19 cellular contexts compared by ENCODE assay signal in genomic region chr7:106289848-106290247, GRCh38. TPM values are rescaled to one million over a fixed set of nuclear protein-coding genes. Genes with fewer than 3 reads are reported as not detected.
DNase-seq lines count a peak whose midpoint lies in the region; ATAC-seq and TF ChIP-seq lines count a peak whose summit lies in the region.
"Had no signal": no experiment of that assay in that cellular context is flagged by ENCODE, and none has a peak within 500 bp of the region (broad histone marks: within the 10 kb centered on the region; RNA-seq: fewer than 3 reads in every experiment).

No MANE protein-coding gene starts in this region.

- DNase-seq in CD1c-positive myeloid dendritic cell (ENCODE audit: extremely low spot score): peak; percentile 69
- peak; percentile 37 for DNase-seq in PC-3
- DNase-seq in esophagus squamous epithelium (lab: John Stamatoyannopoulos, UW): no peak
- no peak for DNase-seq in activated naive CD4-positive, alpha-beta T cell treated with anti-CD3 and anti-CD28 coated beads, Interleukin-2, amount 50 U/mL, for 72 hours (ENCODE audit: low spot score in 2 of 2)
- no peak for DNase-seq in germinal center (ENCODE audit: low spot score)
- DNase-seq in body of pancreas: no peak
- no peak for DNase-seq in NCI-H1105 (lab: John Stamatoyannopoulos, UW)
- DNase-seq: activated gamma-delta T cell treated with Interleukin-2 at 50 U/mL for 16 hours; amniotic stem cell; CD4-positive, CD25-positive, alpha-beta regulatory T cell; effector CD4-positive, alpha-beta T cell; GF-D8; heart right ventricle; lower lobe of right lung; MG63; retina; Right ventricle myocardium superior had no signal

- no peak overlapping the region for H3K4me2 ChIP-seq in PC-3 (ENCODE audit: low read length)

- H3F3A ChIP-seq in PC-3 (ENCODE audit: low read length, unreplicated experiment): no peaks in the 10 kb centered on the region

- H3K4me1 ChIP-seq in PC-3 (ENCODE audit: insufficient read depth, low read length) (peaks cover 8% of the 10 kb centered on the region), esophagus squamous epithelium (peaks cover 0 to 31% (median 0%) of the 10 kb centered on the region in 3 donors), neutrophil (ENCODE audit: control insufficient read depth in 1 of 2, insufficient read depth in 1 of 2, low read depth in 1 of 2, low read length in 1 of 2) (peaks cover 30 to 42% of the 10 kb centered on the region in 2 experiments), body of pancreas (peaks cover 22% of the 10 kb centered on the region)

- BruUV-seq in PC-3 (replicated peaks; lab: Mats Ljungman, UMichigan): no TSS peak

- CTCF ChIA-PET in PC-3 (lab: Charles Lee): no interaction called here

- peaks cover 0 to 17% of the 10 kb centered on the region in 2 donors for H3K9me3 Mint-ChIP-seq in activated naive CD4-positive, alpha-beta T cell treated with anti-CD3 and anti-CD28 coated beads, Interleukin-2, amount 50 U/mL, for 72 hours

- no peak overlapping the region for H3K9ac ChIP-seq in PC-3 (ENCODE audit: low read length)

- no peak overlapping the region for H3K27ac Mint-ChIP-seq in activated naive CD4-positive, alpha-beta T cell treated with anti-CD3 and anti-CD28 coated beads, Interleukin-2, amount 50 U/mL, for 72 hours

- intact Hi-C loops in PC-3 (cut with micrococcal nuclease) (no loop called here), esophagus squamous epithelium (cut with DNase I) (loop anchor here (5.0 to 10.0 kb wide), 2 partner anchors 135 to 152 kb away; no protein-coding TSS in a partner anchor), body of pancreas (cut with DNase I) (no loop called here)

- no peaks in the 10 kb centered on the region for H3K79me2 ChIP-seq in PC-3 (ENCODE audit: low read length)

- H3K4me3 ChIP-seq in PC-3 (ENCODE audit: low read length) (no peak overlapping the region), esophagus squamous epithelium (no peak overlapping the region), neutrophil (ENCODE audit: low read depth in 1 of 2, low read length in 1 of 2) (no peak overlapping the region), body of pancreas (no peak overlapping the region)
- H3K4me3 ChIP-seq: heart right ventricle, lower lobe of right lung, MG63 had no signal

- H2AFZ ChIP-seq in PC-3 (ENCODE audit: low read length): no peak overlapping the region

- WGBS in esophagus squamous epithelium, 2 donors: 0% methylated on average over 1 of the region's 1 CpG
- 0% methylated on average over 1 of the region's 1 CpG for WGBS in body of pancreas, 2 donors

- ATAC-seq in PC-3 (no peak), body of pancreas (no peak)
- no peak for ATAC-seq in activated naive CD4-positive, alpha-beta T cell treated with anti-CD3 and anti-CD28 coated beads, Interleukin-2, amount 50 U/mL, for 72 hours
- ATAC-seq: heart right ventricle, lower lobe of right lung had no signal

- H3K36me3 ChIP-seq in PC-3 (ENCODE audit: low read depth, low read length) (no peaks in the 10 kb centered on the region), esophagus squamous epithelium (no peaks in the 10 kb centered on the region), neutrophil (no peaks in the 10 kb centered on the region), body of pancreas (replicated peaks in 1 of 2; ENCODE audit: insufficient read depth in 1 of 2, low read depth in 2 of 2) (no peaks in the 10 kb centered on the region)
- H3K36me3 ChIP-seq: heart right ventricle, lower lobe of right lung, MG63 had no signal

- H3K9me3 ChIP-seq in PC-3 (ENCODE audit: low read length): no peaks in the 10 kb centered on the region
- H3K9me3 ChIP-seq in esophagus squamous epithelium: no peaks in the 10 kb centered on the region
- no peaks in the 10 kb centered on the region for H3K9me3 ChIP-seq in neutrophil
- no peaks in the 10 kb centered on the region for H3K9me3 ChIP-seq in body of pancreas
- H3K9me3 ChIP-seq: heart right ventricle, lower lobe of right lung, MG63 had no signal

- TF ChIP-seq POLR2A in esophagus squamous epithelium (IDR thresholded peaks at IDR 0.05): no peak
- no peak for TF ChIP-seq POLR2A in body of pancreas (IDR thresholded peaks at IDR 0.05)

- POLR2A ChIA-PET in PC-3 (lab: Charles Lee; ENCODE audit: unreplicated experiment): no interaction called here

- H3K9me2 ChIP-seq in PC-3 (replicated peaks; ENCODE audit: low read length): no peaks in the 10 kb centered on the region

- H3K27me3 ChIP-seq in PC-3 (ENCODE audit: low read length) (no peaks in the 10 kb centered on the region), esophagus squamous epithelium (no peaks in the 10 kb centered on the region), neutrophil (no peaks in the 10 kb centered on the region), body of pancreas (no peaks in the 10 kb centered on the region)
- H3K27me3 ChIP-seq: heart right ventricle, MG63 had no signal

- H3K36me3 Mint-ChIP-seq in activated naive CD4-positive, alpha-beta T cell treated with anti-CD3 and anti-CD28 coated beads, Interleukin-2, amount 50 U/mL, for 72 hours: peaks cover 9 to 18% of the 10 kb centered on the region in 2 donors
- H3K36me3 Mint-ChIP-seq: CD4-positive, CD25-positive, alpha-beta regulatory T cell; IgD-negative memory B cell had no signal

- no peak for TF ChIP-seq CTCF in PC-3 (conservative IDR thresholded peaks at IDR 0.05; ENCODE audit: low read depth, low read length)
- TF ChIP-seq CTCF in esophagus squamous epithelium (IDR thresholded peaks at IDR 0.05): no peak
- no peak for TF ChIP-seq CTCF in neutrophil (IDR thresholded peaks at IDR 0.05)
- no peak for TF ChIP-seq CTCF in body of pancreas (IDR thresholded peaks at IDR 0.05)

- H4K20me1 ChIP-seq in PC-3 (ENCODE audit: low read length): no peaks in the 10 kb centered on the region

- H3K27ac ChIP-seq in PC-3 (ENCODE audit: low read length) (no peak overlapping the region), esophagus squamous epithelium (peak overlapping the region; percentile 31 to 85 (median 74)), neutrophil (peak overlapping the region; percentile 72), body of pancreas (peak overlapping the region in 2 of 4 donors; percentile 49 to 59)
- H3K27ac ChIP-seq: heart right ventricle, lower lobe of right lung had no signal

RNA-seq across cellular contexts. Expression of gene NAMPT, which starts 5.1 kb away (rescaled TPM):
- total RNA-seq in PC-3 (2014; rRNA removed): 55.2 and 66.0 TPM in 2 replicates
- 100 to 1,000 TPM; 274 to 823 (median 604) TPM for total RNA-seq in esophagus squamous epithelium
- total RNA-seq in activated naive CD4-positive, alpha-beta T cell treated with anti-CD3 and anti-CD28 coated beads, Interleukin-2, amount 50 U/mL, for 72 hours: 100 to 1,000 TPM; 334 to 524 TPM
- 10 to 100 TPM; 56.0 to 78.9 TPM for total RNA-seq in body of pancreas

Comparison
In these comparisons a context has a peak if more than half of its experiments do, and no peak if none do; other contexts are left out.
1. DNase-seq: peak in CD1c-positive myeloid dendritic cell (single experiment) and PC-3 (single experiment); none in esophagus squamous epithelium (single experiment), activated naive CD4-positive, alpha-beta T cell treated with anti-CD3 and anti-CD28 coated beads, Interleukin-2, amount 50 U/mL, for 72 hours (0 of 2), germinal center (single experiment), body of pancreas (0 of 4) and NCI-H1105 (single experiment).